19 cellular contexts compared by ENCODE assay signal in genomic region chr9:135246248-135247173, GRCh38.
DNase-seq lines count a peak whose midpoint lies in the region; ATAC-seq, FAIRE-seq and TF ChIP-seq lines count a peak whose summit lies in the region.
"Had no signal": no experiment of that assay in that cellular context is flagged by ENCODE, and none has a peak within 500 bp of the region (broad histone marks: within the 10 kb centered on the region; RNA-seq: fewer than 3 reads in every experiment).

No MANE protein-coding gene starts in this region.

- CTCF ChIA-PET in RWPE1 (lab: Yijun Ruan, JAX) = interaction anchor here (0.6 kb wide), 3 partner anchors 102 to 510 kb away, joined by 3 read pairs; no protein-coding TSS in a partner anchor

- no peak overlapping the region for H3K4me3 ChIP-seq in right cardiac atrium (ENCODE audit: low read length)
- H3K4me3 ChIP-seq: PC-9 had no signal

- no peaks in the 10 kb centered on the region for H3K4me1 ChIP-seq in right cardiac atrium (ENCODE audit: control insufficient read depth, insufficient read depth, low read length)

- intact Hi-C loops in Right ventricle myocardium inferior (cut with DNase I) = no loop called here
- intact Hi-C loops in left cardiac atrium (cut with DNase I) = no loop called here
- intact Hi-C loops in right cardiac atrium (cut with DNase I) = no loop called here
- intact Hi-C loops in posterior vena cava (cut with DNase I) = no loop called here

- FAIRE-seq in urothelium cell line (lab: Jason Lieb, UNC) = no peak
- FAIRE-seq: H54 had no signal

- TF ChIP-seq CTCF in RWPE1 (conservative IDR thresholded peaks at IDR 0.05; ENCODE audit: low read depth) = no peak

- DNase-seq in Right ventricle myocardium inferior (ENCODE audit: missing footprints) (peak; percentile 50), left cardiac atrium (no peak), NCI-H2171 treated with DMSO at 0.1 percent for 48 hours (lab: John Stamatoyannopoulos, UW) (peak; percentile 70), right cardiac atrium (peak in 2 of 3 donors; percentile 19 to 30), posterior vena cava (ENCODE audit: low spot score) (peak; percentile 53), urothelium cell line (ENCODE audit: low spot score) (no peak), RWPE1 (ENCODE audit: low spot score) (no peak)
- DNase-seq: Caco-2, DMS79, GF-D8, Kasumi-1, NCI-H1417, NCI-H2029 treated with DMSO at 0.1 percent for 48 hours, NCI-H2227 treated with DMSO at 0.1 percent for 48 hours, NCI-H69, PC-9, SHP77 had no signal

- no peaks in the 10 kb centered on the region for H3K27me3 ChIP-seq in right cardiac atrium (ENCODE audit: control insufficient read depth, insufficient read depth)

- no peaks in the 10 kb centered on the region for H3K9me3 ChIP-seq in right cardiac atrium (ENCODE audit: control insufficient read depth, low read length)
- H3K9me3 ChIP-seq: Caco-2 had no signal

- ATAC-seq in Right ventricle myocardium inferior (no peak), left cardiac atrium (no peak), right cardiac atrium (no peak)
- ATAC-seq in activated CD4-positive, CD25-positive, alpha-beta regulatory T cell treated with anti-CD3 and anti-CD28 coated beads, Interleukin-2, amount 50 U/mL, for 24 hours = no peak

- POLR2A ChIA-PET in RWPE1 (lab: Yijun Ruan, JAX; ENCODE audit: low non-redundant PET) = no interaction called here

- 66% methylated on average over 23 of the region's 23 CpGs for WGBS in right cardiac atrium

- no peak overlapping the region for H3K27ac ChIP-seq in right cardiac atrium (ENCODE audit: low read length)
- no peak overlapping the region for H3K27ac ChIP-seq in RWPE1
- H3K27ac ChIP-seq: PC-9 had no signal

Comparison
In these comparisons a context has a peak if more than half of its experiments do, and no peak if none do; other contexts are left out.
1. DNase-seq: peak in Right ventricle myocardium inferior (single experiment), NCI-H2171 treated with DMSO at 0.1 percent for 48 hours (single experiment), right cardiac atrium (2 of 3) and posterior vena cava (single experiment); none in left cardiac atrium (single experiment), urothelium cell line (single experiment) and RWPE1 (single experiment).